27 cellular contexts compared by ENCODE assay signal in the genomic region with DNA sequence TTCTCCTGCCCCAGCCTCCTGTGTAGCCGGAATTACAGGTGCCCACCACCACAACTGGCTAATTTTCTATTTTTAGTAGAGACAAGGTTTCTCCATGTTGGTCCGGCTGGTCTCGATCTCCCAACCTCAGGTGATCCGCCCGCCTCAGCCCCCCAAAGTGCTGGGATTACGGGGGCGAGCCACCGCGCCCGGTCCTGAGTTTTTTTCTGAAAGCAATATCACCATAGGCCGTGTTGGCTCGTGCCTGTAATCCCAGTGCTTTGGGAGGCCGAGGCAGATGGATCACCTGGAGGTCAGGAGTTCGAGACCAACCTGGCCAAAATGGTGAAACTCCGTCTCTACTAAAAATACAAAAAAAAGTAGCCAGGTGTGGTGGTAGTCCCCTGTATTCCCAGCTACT.
"Had no signal": no experiment of that assay in that cellular context is flagged by ENCODE, and none has a peak within 500 bp of the region (broad histone marks: within the 10 kb centered on the region; RNA-seq: fewer than 3 reads in every experiment).

No MANE protein-coding gene starts in this region.

- H3K27me3 ChIP-seq: colonic mucosa, dorsolateral prefrontal cortex, esophagus muscularis mucosa, esophagus squamous epithelium, foreskin keratinocyte, gastrocnemius medialis, gastroesophageal sphincter, heart left ventricle, heart right ventricle had no signal

- H3K4me1 ChIP-seq: colonic mucosa, esophagus muscularis mucosa, esophagus squamous epithelium, foreskin keratinocyte, gastrocnemius medialis, gastroesophageal sphincter, heart left ventricle, heart right ventricle had no signal

- H3K9me3 ChIP-seq: colonic mucosa, esophagus muscularis mucosa, esophagus squamous epithelium, gastrocnemius medialis, gastroesophageal sphincter, heart left ventricle, heart right ventricle had no signal

- H3K27ac ChIP-seq: colonic mucosa, coronary artery, dorsolateral prefrontal cortex, epithelial cell of prostate, esophagus muscularis mucosa, esophagus squamous epithelium, foreskin keratinocyte, gastrocnemius medialis, gastroesophageal sphincter, heart left ventricle, heart right ventricle had no signal

- DNase-seq: colonic mucosa; cortex of kidney; dermis blood vessel endothelial cell; dorsolateral prefrontal cortex; effector CD4-positive, alpha-beta T cell; effector CD8-positive, alpha-beta T cell; effector memory CD4-positive, alpha-beta T cell; effector memory CD8-positive, alpha-beta T cell; endodermal cell; erythroblast; esophagus squamous epithelium; foreskin fibroblast; foreskin keratinocyte; foreskin melanocyte; gastrocnemius medialis; glutamatergic neuron; head of caudate nucleus; heart right ventricle had no signal

- H3K36me3 ChIP-seq: colonic mucosa, esophagus muscularis mucosa, esophagus squamous epithelium, gastrocnemius medialis, gastroesophageal sphincter, heart left ventricle, heart right ventricle had no signal

- ATAC-seq: effector memory CD8-positive, alpha-beta T cell; esophagus mucosa; foreskin keratinocyte; gastrocnemius medialis; gastroesophageal sphincter; heart left ventricle; heart right ventricle had no signal

- FAIRE-seq: colon, endometrium, endothelial cell of umbilical vein had no signal

- H3K4me3 ChIP-seq: colonic mucosa, coronary artery, dorsolateral prefrontal cortex, esophagus muscularis mucosa, esophagus squamous epithelium, gastrocnemius medialis, gastroesophageal sphincter, heart left ventricle, heart right ventricle had no signal
